In genomic region chr16:68237243-68238028, GRCh38 we compare ENCODE assay signal across 8 cellular contexts. TPM values are rescaled to one million over a fixed set of nuclear protein-coding genes. Genes with fewer than 3 reads are reported as not detected.
DNase-seq lines count a peak whose midpoint lies in the region; ATAC-seq lines count a peak whose summit lies in the region.

No MANE protein-coding gene starts in this region.

- DNase-seq in DMS153 treated with DMSO at 0.1 percent for 48 hours (lab: John Stamatoyannopoulos, UW; ENCODE audit: unreplicated experiment), result peak; percentile 98
- peak; percentile 100 for DNase-seq in KBM-7
- peak; percentile 95 for DNase-seq in RPMI7951 (ENCODE audit: low read depth)
- peak; percentile 96 for DNase-seq in fibroblast of gingiva (ENCODE audit: low read depth)
- peak; percentile 75 for DNase-seq in naive B cell
- DNase-seq in stimulated activated CD8-positive, alpha-beta memory T cell treated with anti-CD3 and anti-CD28 coated beads, Interleukin-7, amount 100 ng/mL, for 48 hours (ENCODE audit: extremely low read depth in 1 of 2, low read depth in 1 of 2), result peak; percentile 84 to 87

- in situ Hi-C loops in KBM-7 (cut with MboI; ENCODE audit: low pct_unique_long_range_greater_than_20kb, low sequenced_read_pairs), result no loop called here

- H3K36me3 Mint-ChIP-seq in activated T-helper 17 cell treated with anti-CD3 and anti-CD28 coated beads, Interleukin-2, amount 50 U/mL, for 72 hours (ENCODE audit: low read depth), result peaks cover 4% of the 10 kb centered on the region
- no peaks in the 10 kb centered on the region for H3K36me3 Mint-ChIP-seq in naive B cell

- ATAC-seq in GM21717 (IDR thresholded peaks at IDR 0.05; ENCODE audit: unreplicated experiment) (peak; percentile 74), naive B cell (ENCODE audit: low read depth in 2 of 2) (peak; percentile 67 to 72)
- peak; percentile 87 for ATAC-seq in activated T-helper 17 cell treated with anti-CD3 and anti-CD28 coated beads, Interleukin-2, amount 50 U/mL, for 72 hours (replicated peaks)

- peaks cover 8% of the 10 kb centered on the region for H3K4me1 Mint-ChIP-seq in activated T-helper 17 cell treated with anti-CD3 and anti-CD28 coated beads, Interleukin-2, amount 50 U/mL, for 72 hours
- H3K4me1 Mint-ChIP-seq in naive B cell, result peaks cover 31 to 50% (median 38%) of the 10 kb centered on the region in 3 donors

- no peaks in the 10 kb centered on the region for H3K9me3 Mint-ChIP-seq in activated T-helper 17 cell treated with anti-CD3 and anti-CD28 coated beads, Interleukin-2, amount 50 U/mL, for 72 hours
- no peaks in the 10 kb centered on the region for H3K9me3 Mint-ChIP-seq in naive B cell

- peak overlapping the region; percentile 94 for H3K27ac Mint-ChIP-seq in activated T-helper 17 cell treated with anti-CD3 and anti-CD28 coated beads, Interleukin-2, amount 50 U/mL, for 72 hours
- H3K27ac Mint-ChIP-seq in naive B cell, result peak overlapping the region in 4 of 6 donors; percentile 58 to 83 (median 74)

- peak overlapping the region; percentile 98 for H3K4me3 Mint-ChIP-seq in activated T-helper 17 cell treated with anti-CD3 and anti-CD28 coated beads, Interleukin-2, amount 50 U/mL, for 72 hours
- peak overlapping the region; percentile 87 to 96 (median 94) for H3K4me3 Mint-ChIP-seq in naive B cell

- no peaks in the 10 kb centered on the region for H3K27me3 Mint-ChIP-seq in activated T-helper 17 cell treated with anti-CD3 and anti-CD28 coated beads, Interleukin-2, amount 50 U/mL, for 72 hours
- no peaks in the 10 kb centered on the region for H3K27me3 Mint-ChIP-seq in naive B cell

RNA-seq across cellular contexts. Expression of gene ESRP2, which starts 1.5 kb away (rescaled TPM):
- total RNA-seq in RPMI7951 (2014; rRNA removed; shearing (Covaris generic)), result 0.24 TPM in 1 of 2 replicates, not detected in the other
- under 1 TPM; 0.13 to 0.15 TPM for total RNA-seq in activated T-helper 17 cell treated with anti-CD3 and anti-CD28 coated beads, Interleukin-2, amount 50 U/mL, for 72 hours
- 1 to 10 TPM in 2 of 6 donors, under 1 TPM in 3, not detected in 1; 0.32 to 2.8 (median 0.87) TPM for polyA plus RNA-seq in naive B cell (ENCODE audit: low read depth in 6 of 6)

RNA-seq across cellular contexts. Expression of gene PLA2G15, which starts 7.7 kb away (rescaled TPM):
- total RNA-seq in RPMI7951 (2014; rRNA removed; shearing (Covaris generic)), result 23.0 and 24.4 TPM in 2 replicates
- total RNA-seq in activated T-helper 17 cell treated with anti-CD3 and anti-CD28 coated beads, Interleukin-2, amount 50 U/mL, for 72 hours, result 10 to 100 TPM; 11.2 to 15.5 TPM
- 1 to 10 TPM in 5 of 6 donors, not detected in 1; 4.3 to 9.8 (median 5.8) TPM for polyA plus RNA-seq in naive B cell (ENCODE audit: low read depth in 6 of 6)

RNA-seq across cellular contexts. Expression of gene SLC7A6, which starts 26.9 kb away (rescaled TPM):
- total RNA-seq in RPMI7951 (2014; rRNA removed; shearing (Covaris generic)), result 22.6 and 23.9 TPM in 2 replicates
- 10 to 100 TPM; 65.6 to 99.0 TPM for total RNA-seq in activated T-helper 17 cell treated with anti-CD3 and anti-CD28 coated beads, Interleukin-2, amount 50 U/mL, for 72 hours
- 10 to 100 TPM in 5 of 6 donors, 1 to 10 TPM in 1; 6.5 to 16.4 (median 13.5) TPM for polyA plus RNA-seq in naive B cell (ENCODE audit: low read depth in 6 of 6)

Comparison
In these comparisons a context has a peak if more than half of its experiments do, and no peak if none do; other contexts are left out.
1. Peak in every context shown above with its lines: DNase-seq and ATAC-seq.